25 cellular contexts compared by ENCODE assay signal in the genomic region with DNA sequence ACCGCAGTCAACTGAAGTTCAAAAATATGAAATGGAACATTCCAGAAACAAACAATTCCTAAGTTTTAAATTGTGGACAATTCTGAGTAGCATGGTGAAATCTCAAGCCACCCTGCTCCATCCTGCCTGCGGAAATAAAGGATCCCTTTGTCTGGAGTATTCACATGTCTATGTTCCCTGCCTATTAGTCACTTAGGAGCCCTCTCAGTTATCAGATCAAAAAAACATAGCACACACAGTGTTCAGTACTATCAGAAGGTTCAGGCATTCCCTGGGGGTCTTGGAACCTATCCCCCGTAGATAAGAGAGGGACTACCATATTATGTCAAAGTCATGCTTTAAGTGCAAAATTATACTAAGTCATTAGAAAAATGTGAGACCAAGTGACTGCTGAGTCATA.
A peak's percentile ranks its signal among the peaks of the same experiment; 100 is the strongest.
DNase-seq lines count a peak whose midpoint lies in the region; ATAC-seq and TF ChIP-seq lines count a peak whose summit lies in the region.
"Had no signal": no experiment of that assay in that cellular context is flagged by ENCODE, and none has a peak within 500 bp of the region (broad histone marks: within the 10 kb centered on the region; RNA-seq: fewer than 3 reads in every experiment).

No MANE protein-coding gene starts in this region.

- H3K27me3 Mint-ChIP-seq in neural crest cell (ENCODE audit: low read depth) = no peaks in the 10 kb centered on the region
- no peaks in the 10 kb centered on the region for H3K27me3 Mint-ChIP-seq in activated CD8-positive, alpha-beta T cell treated with anti-CD3 and anti-CD28 coated beads, Interleukin-2, amount 10 ng/mL, durations not matched to agents 7 days and 5 days (ENCODE audit: low read depth)
- H3K27me3 Mint-ChIP-seq: activated CD4-positive, alpha-beta T cell treated with anti-CD3 and anti-CD28 coated beads, Interleukin-2, amount 10 ng/mL, durations not matched to agents 7 days and 5 days; brain; CD4-positive, alpha-beta memory T cell; progenitor cell of endocrine pancreas had no signal

- DNase-seq in COLO829 (ENCODE audit: low spot score) (peak; percentile 38), RPMI7951 (ENCODE audit: low read depth) (peak; percentile 76), fibroblast of gingiva (ENCODE audit: low read depth) (peak; percentile 24), neural crest cell (ENCODE audit: low read depth, low spot score) (no peak)
- no peak for DNase-seq in activated CD8-positive, alpha-beta T cell treated with anti-CD3 and anti-CD28 coated beads, Interleukin-2, amount 10 ng/mL, durations not matched to agents 7 days and 5 days
- DNase-seq: activated CD4-positive, alpha-beta T cell treated with anti-CD3 and anti-CD28 coated beads, Interleukin-2, amount 10 ng/mL, durations not matched to agents 7 days and 5 days; activated naive CD4-positive, alpha-beta T cell treated with anti-CD3 and anti-CD28 coated beads for 36 hours; adrenal gland; AML-193; CD4-positive, alpha-beta memory T cell; effector CD4-positive, alpha-beta T cell; Karpas-422; left cardiac atrium; MV-4-11; NCI-H510A; stimulated activated naive CD4-positive, alpha-beta T cell treated with Interleukin-2 at 50 U/mL for 16 hours; T1000 had no signal

- no peak for TF ChIP-seq CTCF in neural crest cell (conservative IDR thresholded peaks at IDR 0.05)

- H3K4me1 Mint-ChIP-seq in neural crest cell = peaks cover 36% of the 10 kb centered on the region
- no peaks in the 10 kb centered on the region for H3K4me1 Mint-ChIP-seq in activated CD8-positive, alpha-beta T cell treated with anti-CD3 and anti-CD28 coated beads, Interleukin-2, amount 10 ng/mL, durations not matched to agents 7 days and 5 days (ENCODE audit: low read depth)
- H3K4me1 Mint-ChIP-seq: activated CD4-positive, alpha-beta T cell treated with anti-CD3 and anti-CD28 coated beads, Interleukin-2, amount 10 ng/mL, durations not matched to agents 7 days and 5 days; CD4-positive, alpha-beta memory T cell had no signal

- H3K4me3 Mint-ChIP-seq in neural crest cell = no peak overlapping the region
- no peak overlapping the region for H3K4me3 Mint-ChIP-seq in activated CD8-positive, alpha-beta T cell treated with anti-CD3 and anti-CD28 coated beads, Interleukin-2, amount 10 ng/mL, durations not matched to agents 7 days and 5 days
- H3K4me3 Mint-ChIP-seq: activated CD4-positive, alpha-beta T cell treated with anti-CD3 and anti-CD28 coated beads, Interleukin-2, amount 10 ng/mL, durations not matched to agents 7 days and 5 days; activated naive CD4-positive, alpha-beta T cell treated with anti-CD3 and anti-CD28 coated beads for 36 hours; activated T-helper 1 cell treated with anti-CD3 and anti-CD28 coated beads, Interleukin-12 subunit alpha, Interleukin-12 subunit beta, Interleukin-2, Interleukin-4 antibody, amounts not matched to agents 30 ng/mL and 10 ng/mL and 1 ng/mL, durations not matched to agents 14 hours and 24 hours and 36 hours; brain; CD4-positive, alpha-beta memory T cell; WTC11 had no signal

- ATAC-seq in HG02884 (IDR thresholded peaks at IDR 0.05; ENCODE audit: unreplicated experiment) (no peak), HG03354 (IDR thresholded peaks at IDR 0.05; ENCODE audit: poor library complexity, severe bottlenecking, unreplicated experiment) (no peak), HG03457 (IDR thresholded peaks at IDR 0.05; ENCODE audit: unreplicated experiment) (no peak)
- ATAC-seq in activated CD8-positive, alpha-beta T cell treated with anti-CD3 and anti-CD28 coated beads, Interleukin-2, amount 10 ng/mL, durations not matched to agents 7 days and 5 days = no peak
- ATAC-seq: A549, left cardiac atrium, WTC11 had no signal

- H3K36me3 Mint-ChIP-seq in neural crest cell (ENCODE audit: low read depth) = peaks cover 4% of the 10 kb centered on the region
- H3K36me3 Mint-ChIP-seq in activated CD8-positive, alpha-beta T cell treated with anti-CD3 and anti-CD28 coated beads, Interleukin-2, amount 10 ng/mL, durations not matched to agents 7 days and 5 days (ENCODE audit: low read depth) = no peaks in the 10 kb centered on the region
- H3K36me3 Mint-ChIP-seq: brain; CD4-positive, alpha-beta memory T cell; WTC11 had no signal

- peaks cover 2% of the 10 kb centered on the region for H3K9me3 Mint-ChIP-seq in neural crest cell
- peaks cover 3% of the 10 kb centered on the region for H3K9me3 Mint-ChIP-seq in activated CD8-positive, alpha-beta T cell treated with anti-CD3 and anti-CD28 coated beads, Interleukin-2, amount 10 ng/mL, durations not matched to agents 7 days and 5 days (ENCODE audit: insufficient read depth)
- H3K9me3 Mint-ChIP-seq: activated naive CD4-positive, alpha-beta T cell treated with anti-CD3 and anti-CD28 coated beads for 36 hours; activated T-helper 1 cell treated with anti-CD3 and anti-CD28 coated beads, Interleukin-12 subunit alpha, Interleukin-12 subunit beta, Interleukin-2, Interleukin-4 antibody, amounts not matched to agents 30 ng/mL and 10 ng/mL and 1 ng/mL, durations not matched to agents 14 hours and 24 hours and 36 hours had no signal

- CTCF ChIA-PET in activated CD8-positive, alpha-beta T cell treated with anti-CD3 and anti-CD28 coated beads, Interleukin-2, amount 10 ng/mL, durations not matched to agents 7 days and 5 days (lab: Charles Lee) = no interaction called here

- POLR2A ChIA-PET in activated CD8-positive, alpha-beta T cell treated with anti-CD3 and anti-CD28 coated beads, Interleukin-2, amount 10 ng/mL, durations not matched to agents 7 days and 5 days (lab: Charles Lee) = no interaction called here

- H3K27ac Mint-ChIP-seq in neural crest cell (ENCODE audit: unreplicated experiment) = peak overlapping the region; percentile 78
- no peak overlapping the region for H3K27ac Mint-ChIP-seq in activated CD8-positive, alpha-beta T cell treated with anti-CD3 and anti-CD28 coated beads, Interleukin-2, amount 10 ng/mL, durations not matched to agents 7 days and 5 days
- H3K27ac Mint-ChIP-seq: activated CD4-positive, alpha-beta T cell treated with anti-CD3 and anti-CD28 coated beads, Interleukin-2, amount 10 ng/mL, durations not matched to agents 7 days and 5 days; activated naive CD4-positive, alpha-beta T cell treated with anti-CD3 and anti-CD28 coated beads for 36 hours; activated T-helper 1 cell treated with anti-CD3 and anti-CD28 coated beads, Interleukin-12 subunit alpha, Interleukin-12 subunit beta, Interleukin-2, Interleukin-4 antibody, amounts not matched to agents 30 ng/mL and 10 ng/mL and 1 ng/mL, durations not matched to agents 14 hours and 24 hours and 36 hours; CD4-positive, alpha-beta memory T cell; progenitor cell of endocrine pancreas; WTC11 had no signal

Comparison
In these comparisons a context has a peak if more than half of its experiments do, and no peak if none do; other contexts are left out.
1. DNase-seq: peak in COLO829 (single experiment), RPMI7951 (single experiment) and fibroblast of gingiva (single experiment); none in neural crest cell (single experiment) and activated CD8-positive, alpha-beta T cell treated with anti-CD3 and anti-CD28 coated beads, Interleukin-2, amount 10 ng/mL, durations not matched to agents 7 days and 5 days (single experiment).